9 cellular contexts compared by ENCODE assay signal in the genomic region with DNA sequence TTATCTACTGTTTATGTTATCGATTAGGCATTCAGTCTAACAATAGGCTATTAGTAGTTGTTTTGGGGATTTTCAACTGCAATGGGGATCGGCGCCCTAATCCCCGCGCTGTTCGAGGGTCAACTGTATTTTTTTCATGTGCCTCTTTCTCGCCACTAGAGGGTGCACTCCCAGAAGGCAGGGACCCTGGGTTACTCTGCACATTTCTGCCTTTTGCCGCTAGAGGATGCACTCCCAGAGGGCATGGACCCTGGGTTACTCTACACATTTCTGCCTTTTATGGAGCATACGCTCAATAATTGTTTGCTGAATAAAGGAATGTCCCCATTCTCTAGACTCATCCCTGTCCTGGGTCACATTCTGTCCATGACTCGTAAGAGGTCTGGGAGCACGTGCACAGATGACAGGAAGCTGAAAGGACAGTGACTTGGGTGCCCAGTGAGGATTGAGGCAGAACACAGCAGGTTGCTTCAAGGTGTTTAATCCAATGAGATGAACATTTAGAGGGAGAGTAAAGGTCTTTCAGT. TPM values are rescaled to one million over a fixed set of nuclear protein-coding genes. Genes with fewer than 3 reads are reported as not detected.
DNase-seq lines count a peak whose midpoint lies in the region; ATAC-seq and TF ChIP-seq lines count a peak whose summit lies in the region.
"Had no signal": no experiment of that assay in that cellular context is flagged by ENCODE, and none has a peak within 500 bp of the region (broad histone marks: within the 10 kb centered on the region; RNA-seq: fewer than 3 reads in every experiment).

No MANE protein-coding gene starts in this region.

- H3K9ac ChIP-seq in liver (ENCODE audit: low read depth in 1 of 2, low read length in 2 of 2): no peak overlapping the region

- TF ChIP-seq CTCF in chondrocyte (IDR thresholded peaks at IDR 0.05) (peak; percentile 100), liver (IDR thresholded peaks at IDR 0.05; ENCODE audit: low read depth, low read length, missing input control) (peak; percentile 98)

- intact Hi-C loops in activated CD4-positive, alpha-beta T cell treated with anti-CD3 and anti-CD28 coated beads for 36 hours (cut with DNase I, micrococcal nuclease): loop anchor here in 1 of 2 experiments (1.0 kb wide), 2 partner anchors 14 to 157 kb away; no protein-coding TSS in a partner anchor

- peaks cover 23% of the 10 kb centered on the region for H3K4me1 Mint-ChIP-seq in activated CD4-positive, alpha-beta T cell treated with anti-CD3 and anti-CD28 coated beads for 36 hours
- H3K4me1 Mint-ChIP-seq in chondrocyte (ENCODE audit: low read depth): peaks cover 15% of the 10 kb centered on the region

- peaks cover 3% of the 10 kb centered on the region for H3K9me3 Mint-ChIP-seq in activated CD4-positive, alpha-beta T cell treated with anti-CD3 and anti-CD28 coated beads for 36 hours (ENCODE audit: low read depth)
- H3K9me3 Mint-ChIP-seq in chondrocyte (ENCODE audit: low read depth): peaks cover 10% of the 10 kb centered on the region

- peaks cover 24% of the 10 kb centered on the region for H3K27me3 Mint-ChIP-seq in activated CD4-positive, alpha-beta T cell treated with anti-CD3 and anti-CD28 coated beads for 36 hours
- no peaks in the 10 kb centered on the region for H3K27me3 Mint-ChIP-seq in chondrocyte (ENCODE audit: low read depth)

- H3K4me3 Mint-ChIP-seq in activated CD4-positive, alpha-beta T cell treated with anti-CD3 and anti-CD28 coated beads for 36 hours: no peak overlapping the region
- no peak overlapping the region for H3K4me3 Mint-ChIP-seq in chondrocyte (ENCODE audit: unreplicated experiment)

- no peak overlapping the region for H3K27ac Mint-ChIP-seq in activated CD4-positive, alpha-beta T cell treated with anti-CD3 and anti-CD28 coated beads for 36 hours
- no peak overlapping the region for H3K27ac Mint-ChIP-seq in chondrocyte (ENCODE audit: unreplicated experiment)

- H3K9me3 ChIP-seq in liver (ENCODE audit: control insufficient read depth in 4 of 4, low read length in 3 of 4): no peaks in the 10 kb centered on the region

- peak; percentile 46 for DNase-seq in DMS114 treated with DMSO at 0.1 percent for 48 hours (lab: John Stamatoyannopoulos, UW; ENCODE audit: unreplicated experiment)
- peak; percentile 52 for DNase-seq in NCI-H345 (lab: John Stamatoyannopoulos, UW)
- DNase-seq in activated CD4-positive, alpha-beta T cell treated with anti-CD3 and anti-CD28 coated beads for 36 hours: peak; percentile 77
- no peak for DNase-seq in chondrocyte (ENCODE audit: low spot score)
- DNase-seq in stimulated activated CD8-positive, alpha-beta memory T cell treated with anti-CD3 and anti-CD28 coated beads, Interleukin-12 subunit alpha, Interleukin-12 subunit beta, amount 100 ng/mL, for 4 hours (ENCODE audit: low read depth): peak; percentile 24

- peak; percentile 88 to 95 for TF ChIP-seq RAD21 in liver (IDR thresholded peaks at IDR 0.05)

- WGBS in liver: 7% methylated on average over 11 of the region's 11 CpGs

- no peaks in the 10 kb centered on the region for H3K36me3 Mint-ChIP-seq in activated CD4-positive, alpha-beta T cell treated with anti-CD3 and anti-CD28 coated beads for 36 hours (ENCODE audit: low read depth)
- H3K36me3 Mint-ChIP-seq in chondrocyte (ENCODE audit: low read depth): peaks cover 2% of the 10 kb centered on the region

- no peak overlapping the region for H3K4me3 ChIP-seq in liver (ENCODE audit: low read depth in 1 of 3, low read length in 3 of 3)

- CTCF ChIA-PET in activated CD4-positive, alpha-beta T cell treated with anti-CD3 and anti-CD28 coated beads for 36 hours (lab: Charles Lee): interaction anchor here (0.6 to 5.7 kb wide), 27 partner anchors 9 to 638 kb away, joined by 3 to 73 read pairs (median 5); a partner anchor contains a TSS

- H3K4me1 ChIP-seq in liver (ENCODE audit: control insufficient read depth in 4 of 4, insufficient read depth in 4 of 4, low read length in 3 of 4): peaks cover 0 to 3% (median 1%) of the 10 kb centered on the region in 4 donors

- POLR2A ChIA-PET in activated CD4-positive, alpha-beta T cell treated with anti-CD3 and anti-CD28 coated beads for 36 hours (lab: Charles Lee): no interaction called here

- no peak overlapping the region for H3K27ac ChIP-seq in liver (ENCODE audit: low read depth in 1 of 2, low read length in 2 of 2)

- H3K36me3 ChIP-seq in liver (ENCODE audit: control insufficient read depth in 4 of 4, insufficient read depth in 3 of 4, low read depth in 1 of 4, low read length in 3 of 4): no peaks in the 10 kb centered on the region

- ATAC-seq in HG02759 (IDR thresholded peaks at IDR 0.05; ENCODE audit: unreplicated experiment) (peak; percentile 45), GM21447 (IDR thresholded peaks at IDR 0.05; ENCODE audit: unreplicated experiment) (no peak)
- peak; percentile 87 for ATAC-seq in activated CD4-positive, alpha-beta T cell treated with anti-CD3 and anti-CD28 coated beads for 36 hours

- peaks cover 0 to 2% (median 0%) of the 10 kb centered on the region in 4 donors for H3K27me3 ChIP-seq in liver (ENCODE audit: control insufficient read depth in 4 of 4, insufficient read depth in 4 of 4, low read length in 3 of 4)

TF ChIP-seq in liver, 16 proteins besides CTCF, POLR2A, EP300 and RAD21:
- no peak for TF ChIP-seq GABPA (IDR thresholded peaks at IDR 0.05 in 1 of 2, conservative IDR thresholded peaks at IDR 0.05 in 1 of 2)
- TF ChIP-seq EGR1 (IDR thresholded peaks at IDR 0.05; ENCODE audit: low read depth in 2 of 2): no peak
- TF ChIP-seq HNF4A (conservative IDR thresholded peaks at IDR 0.05): peak; percentile 10 to 42
- TF ChIP-seq YY1 (IDR thresholded peaks at IDR 0.05): no peak
- TF ChIP-seq FOXA2 (IDR thresholded peaks at IDR 0.05): no peak
- TF ChIP-seq, protein P1, sequence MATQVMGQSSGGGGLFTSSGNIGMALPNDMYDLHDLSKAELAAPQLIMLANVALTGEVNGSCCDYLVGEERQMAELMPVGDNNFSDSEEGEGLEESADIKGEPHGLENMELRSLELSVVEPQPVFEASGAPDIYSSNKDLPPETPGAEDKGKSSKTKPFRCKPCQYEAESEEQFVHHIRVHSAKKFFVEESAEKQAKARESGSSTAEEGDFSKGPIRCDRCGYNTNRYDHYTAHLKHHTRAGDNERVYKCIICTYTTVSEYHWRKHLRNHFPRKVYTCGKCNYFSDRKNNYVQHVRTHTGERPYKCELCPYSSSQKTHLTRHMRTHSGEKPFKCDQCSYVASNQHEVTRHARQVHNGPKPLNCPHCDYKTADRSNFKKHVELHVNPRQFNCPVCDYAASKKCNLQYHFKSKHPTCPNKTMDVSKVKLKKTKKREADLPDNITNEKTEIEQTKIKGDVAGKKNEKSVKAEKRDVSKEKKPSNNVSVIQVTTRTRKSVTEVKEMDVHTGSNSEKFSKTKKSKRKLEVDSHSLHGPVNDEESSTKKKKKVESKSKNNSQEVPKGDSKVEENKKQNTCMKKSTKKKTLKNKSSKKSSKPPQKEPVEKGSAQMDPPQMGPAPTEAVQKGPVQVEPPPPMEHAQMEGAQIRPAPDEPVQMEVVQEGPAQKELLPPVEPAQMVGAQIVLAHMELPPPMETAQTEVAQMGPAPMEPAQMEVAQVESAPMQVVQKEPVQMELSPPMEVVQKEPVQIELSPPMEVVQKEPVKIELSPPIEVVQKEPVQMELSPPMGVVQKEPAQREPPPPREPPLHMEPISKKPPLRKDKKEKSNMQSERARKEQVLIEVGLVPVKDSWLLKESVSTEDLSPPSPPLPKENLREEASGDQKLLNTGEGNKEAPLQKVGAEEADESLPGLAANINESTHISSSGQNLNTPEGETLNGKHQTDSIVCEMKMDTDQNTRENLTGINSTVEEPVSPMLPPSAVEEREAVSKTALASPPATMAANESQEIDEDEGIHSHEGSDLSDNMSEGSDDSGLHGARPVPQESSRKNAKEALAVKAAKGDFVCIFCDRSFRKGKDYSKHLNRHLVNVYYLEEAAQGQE (IDR thresholded peaks at IDR 0.05): no peak
- no peak for TF ChIP-seq FOXA1 (IDR thresholded peaks at IDR 0.05)
- no peak for TF ChIP-seq SP1 (IDR thresholded peaks at IDR 0.05)
- TF ChIP-seq HNF4G (IDR thresholded peaks at IDR 0.05): no peak
- no peak for TF ChIP-seq JUND (IDR thresholded peaks at IDR 0.05)
- TF ChIP-seq TAF1 (conservative IDR thresholded peaks at IDR 0.05): no peak
- TF ChIP-seq, protein P2, sequence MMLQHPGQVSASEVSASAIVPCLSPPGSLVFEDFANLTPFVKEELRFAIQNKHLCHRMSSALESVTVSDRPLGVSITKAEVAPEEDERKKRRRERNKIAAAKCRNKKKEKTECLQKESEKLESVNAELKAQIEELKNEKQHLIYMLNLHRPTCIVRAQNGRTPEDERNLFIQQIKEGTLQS (IDR thresholded peaks at IDR 0.05): no peak
- TF ChIP-seq, protein P3, sequence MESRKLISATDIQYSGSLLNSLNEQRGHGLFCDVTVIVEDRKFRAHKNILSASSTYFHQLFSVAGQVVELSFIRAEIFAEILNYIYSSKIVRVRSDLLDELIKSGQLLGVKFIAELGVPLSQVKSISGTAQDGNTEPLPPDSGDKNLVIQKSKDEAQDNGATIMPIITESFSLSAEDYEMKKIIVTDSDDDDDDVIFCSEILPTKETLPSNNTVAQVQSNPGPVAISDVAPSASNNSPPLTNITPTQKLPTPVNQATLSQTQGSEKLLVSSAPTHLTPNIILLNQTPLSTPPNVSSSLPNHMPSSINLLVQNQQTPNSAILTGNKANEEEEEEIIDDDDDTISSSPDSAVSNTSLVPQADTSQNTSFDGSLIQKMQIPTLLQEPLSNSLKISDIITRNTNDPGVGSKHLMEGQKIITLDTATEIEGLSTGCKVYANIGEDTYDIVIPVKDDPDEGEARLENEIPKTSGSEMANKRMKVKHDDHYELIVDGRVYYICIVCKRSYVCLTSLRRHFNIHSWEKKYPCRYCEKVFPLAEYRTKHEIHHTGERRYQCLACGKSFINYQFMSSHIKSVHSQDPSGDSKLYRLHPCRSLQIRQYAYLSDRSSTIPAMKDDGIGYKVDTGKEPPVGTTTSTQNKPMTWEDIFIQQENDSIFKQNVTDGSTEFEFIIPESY (IDR thresholded peaks at IDR 0.05): no peak
- peak; percentile 31 for TF ChIP-seq NR2F2 (IDR thresholded peaks at IDR 0.05)
- peak; percentile 27 to 53 for TF ChIP-seq RXRA (IDR thresholded peaks at IDR 0.05)

RNA-seq across cellular contexts. Expression of a gene that starts 27.9 kb away (rescaled TPM):
- 1 to 10 TPM; 5.0 to 5.6 TPM for total RNA-seq in activated CD4-positive, alpha-beta T cell treated with anti-CD3 and anti-CD28 coated beads for 36 hours
- 33.5 to 66.6 TPM (median 33.5 TPM) in 3 replicates for total RNA-seq in chondrocyte
- total RNA-seq in liver: 1 to 10 TPM; 2.1 to 3.5 TPM
- 1 to 10 TPM; 2.1 to 2.5 TPM for polyA plus RNA-seq in liver

RNA-seq across cellular contexts. Expression of a gene that starts 50.9 kb away (rescaled TPM):
- not detected for total RNA-seq in activated CD4-positive, alpha-beta T cell treated with anti-CD3 and anti-CD28 coated beads for 36 hours
- total RNA-seq in chondrocyte (not detected in 3 replicates), liver (not detected)
- polyA plus RNA-seq in liver: not detected
- polyA plus RNA-seq: adipose tissue had no signal
